In the genomic region with DNA sequence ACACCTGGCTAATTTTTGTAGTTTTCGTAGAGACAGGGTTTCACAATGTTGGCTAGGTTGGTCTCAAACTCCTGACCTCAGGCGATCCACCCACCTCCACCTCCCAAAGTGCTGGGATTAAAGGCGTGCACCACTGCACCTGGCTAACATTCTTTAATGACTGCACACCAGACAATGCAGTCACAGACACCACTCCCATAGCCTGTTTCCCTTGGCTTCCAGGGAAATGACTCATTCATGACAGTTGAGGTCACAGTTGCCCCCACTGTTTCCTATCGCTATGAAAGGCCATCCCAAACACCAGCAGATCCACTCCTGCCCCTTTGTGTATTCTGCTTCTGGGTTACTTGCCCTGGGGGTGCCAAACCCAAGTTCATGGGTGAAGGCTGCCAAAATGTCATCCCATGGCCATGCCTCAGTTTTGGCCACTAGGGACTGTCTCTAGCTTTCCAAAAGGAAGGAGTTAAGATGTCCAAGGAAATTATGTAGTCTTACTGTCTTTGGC, we compare ENCODE assay signal across 10 cellular contexts. TPM values are rescaled to one million over a fixed set of nuclear protein-coding genes. Genes with fewer than 3 reads are reported as not detected.
DNase-seq lines count a peak whose midpoint lies in the region; ATAC-seq and TF ChIP-seq lines count a peak whose summit lies in the region.
"Had no signal": no experiment of that assay in that cellular context is flagged by ENCODE, and none has a peak within 500 bp of the region (broad histone marks: within the 10 kb centered on the region; RNA-seq: fewer than 3 reads in every experiment).

No MANE protein-coding gene starts in this region.

- H3K27me3 Mint-ChIP-seq in T-helper 17 cell: peaks cover 10% of the 10 kb centered on the region
- H3K27me3 Mint-ChIP-seq in type B pancreatic cell: no peaks in the 10 kb centered on the region

- H3K4me3 Mint-ChIP-seq in T-helper 17 cell (no peak overlapping the region), type B pancreatic cell (no peak overlapping the region)

- H3K27ac ChIP-seq in foreskin keratinocyte: peak overlapping the region; percentile 98

- peak; percentile 12 for DNase-seq in stimulated activated CD4-positive, alpha-beta T cell treated with anti-CD3 and anti-CD28 coated beads, Interleukin-15, amount 100 ng/mL, for 24 hours
- no peak for DNase-seq in stimulated activated CD4-positive, alpha-beta T cell treated with anti-CD3 and anti-CD28 coated beads, Interleukin-4, amount 100 ng/mL, for 24 hours
- no peak for DNase-seq in T-helper 17 cell
- peak; percentile 99 to 100 for DNase-seq in foreskin keratinocyte
- DNase-seq in type B pancreatic cell (ENCODE audit: extremely low spot score, unreplicated experiment): peak; percentile 48
- DNase-seq in posterior vena cava (ENCODE audit: low spot score): no peak
- DNase-seq in activated CD8-positive, alpha-beta memory T cell treated with anti-CD3 and anti-CD28 coated beads, Interleukin-2, amount 50 U/mL, for 4 hours: no peak
- DNase-seq in HUDEP-2 (lab: John Stamatoyannopoulos, UW; ENCODE audit: unreplicated experiment in 76 of 76): no peak
- DNase-seq: caudate nucleus, NCI-H1417 treated with DMSO at 0.1 percent for 48 hours had no signal

- ATAC-seq in T-helper 17 cell (no peak), foreskin keratinocyte (peak; percentile 78)

- H3K27ac Mint-ChIP-seq in T-helper 17 cell (peak overlapping the region; percentile 21), type B pancreatic cell (peak overlapping the region; percentile 79)

- H3K9me3 Mint-ChIP-seq in type B pancreatic cell: no peaks in the 10 kb centered on the region

- peaks cover 5% of the 10 kb centered on the region for H3K4me1 Mint-ChIP-seq in T-helper 17 cell
- H3K4me1 Mint-ChIP-seq in type B pancreatic cell (ENCODE audit: unreplicated experiment): peaks cover 42% of the 10 kb centered on the region

- intact Hi-C loops in posterior vena cava (cut with DNase I): loop anchor here in 1 of 2 donors (10.0 kb wide), 1 partner anchor 45 kb away; a partner anchor contains a TSS

- H3K36me3 Mint-ChIP-seq in T-helper 17 cell (ENCODE audit: low read depth) (peaks cover 3% of the 10 kb centered on the region), type B pancreatic cell (peaks cover 2% of the 10 kb centered on the region)

- H3K9me3 ChIP-seq in T-helper 17 cell (ENCODE audit: control insufficient read depth, low read length, poor library complexity, severe bottlenecking): no peaks in the 10 kb centered on the region

- peaks cover 16% of the 10 kb centered on the region for H3K4me1 ChIP-seq in foreskin keratinocyte

- TF ChIP-seq CTCF in foreskin keratinocyte (conservative IDR thresholded peaks at IDR 0.05) (peak; percentile 62), type B pancreatic cell (conservative IDR thresholded peaks at IDR 0.05) (peak; percentile 43)

- H3K27me3 ChIP-seq in foreskin keratinocyte: no peaks in the 10 kb centered on the region

RNA-seq across cellular contexts. Expression of a gene that starts 8.7 kb away (rescaled TPM):
- total RNA-seq in T-helper 17 cell (10 to 100 TPM; 81.4 to 98.5 TPM), foreskin keratinocyte (29.1 and 31.8 TPM in 2 replicates), type B pancreatic cell (ENCODE audit: low replicate concordance) (41.4 and 71.3 TPM in 2 replicates), posterior vena cava (10 to 100 TPM; 44.0 to 44.4 TPM)
- polyA plus RNA-seq in foreskin keratinocyte: 19.2 and 21.9 TPM in 2 replicates

RNA-seq across cellular contexts. Expression of a gene that starts 48.2 kb away (rescaled TPM):
- total RNA-seq in T-helper 17 cell (10 to 100 TPM; 72.9 to 79.3 TPM), foreskin keratinocyte (14.4 and 19.1 TPM in 2 replicates), type B pancreatic cell (ENCODE audit: low replicate concordance) (35.3 and 35.8 TPM in 2 replicates), posterior vena cava (10 to 100 TPM; 26.2 to 39.6 TPM)
- polyA plus RNA-seq in foreskin keratinocyte: 14.1 and 16.4 TPM in 2 replicates

Comparison
In these comparisons a context has a peak if more than half of its experiments do, and no peak if none do; other contexts are left out.
1. DNase-seq: peak in stimulated activated CD4-positive, alpha-beta T cell treated with anti-CD3 and anti-CD28 coated beads, Interleukin-15, amount 100 ng/mL, for 24 hours (single experiment), foreskin keratinocyte (2 of 2) and type B pancreatic cell (single experiment); none in stimulated activated CD4-positive, alpha-beta T cell treated with anti-CD3 and anti-CD28 coated beads, Interleukin-4, amount 100 ng/mL, for 24 hours (single experiment), T-helper 17 cell (0 of 3), posterior vena cava (single experiment), activated CD8-positive, alpha-beta memory T cell treated with anti-CD3 and anti-CD28 coated beads, Interleukin-2, amount 50 U/mL, for 4 hours (single experiment) and HUDEP-2 (0 of 76).